ENCODE assay signal across 8 cellular contexts in the genomic region with DNA sequence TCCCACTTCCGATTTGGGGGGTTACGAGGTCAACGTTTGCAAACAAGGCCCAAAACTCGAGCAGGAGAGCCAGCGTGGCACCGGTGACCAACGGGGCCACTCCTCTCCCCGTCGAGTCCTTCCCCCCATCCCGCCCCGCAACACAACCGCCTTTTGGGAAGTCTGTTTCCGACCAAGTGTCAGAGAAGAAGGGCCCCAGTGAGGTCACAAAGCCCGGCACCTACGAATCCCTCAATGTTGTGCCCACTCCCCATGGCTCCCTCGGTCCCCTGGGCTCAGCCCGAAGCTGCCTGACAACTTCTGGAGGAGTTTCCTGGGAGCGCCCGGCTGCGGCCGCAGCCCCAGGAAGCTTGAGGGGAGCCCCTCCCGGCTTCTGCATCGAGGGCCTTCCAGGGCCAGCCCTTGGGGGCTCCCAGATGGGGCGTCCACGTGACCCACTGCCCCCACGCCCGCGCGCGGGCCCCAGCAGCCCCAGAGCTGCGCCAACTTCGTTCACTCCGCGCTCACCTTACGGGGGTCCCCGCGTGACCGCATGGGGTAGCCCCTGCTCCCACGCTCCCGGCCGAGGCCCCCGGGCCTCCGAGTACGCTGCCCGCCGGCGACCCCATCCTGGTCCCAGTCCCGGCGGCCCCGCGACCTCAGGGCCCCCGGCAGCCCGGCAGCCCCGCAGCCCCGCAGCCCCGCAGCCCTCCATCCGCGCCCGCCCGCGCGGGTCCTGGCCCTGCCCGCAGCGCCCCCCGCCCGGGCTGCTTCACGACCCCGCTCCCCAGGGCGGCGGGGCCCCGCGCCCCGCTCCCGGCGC. TPM values are rescaled to one million over a fixed set of nuclear protein-coding genes. Genes with fewer than 3 reads are reported as not detected.
A peak's percentile ranks its signal among the peaks of the same experiment; 100 is the strongest.
DNase-seq lines count a peak whose midpoint lies in the region; ATAC-seq and TF ChIP-seq lines count a peak whose summit lies in the region.

No MANE protein-coding gene starts in this region.

- peak overlapping the region; percentile 93 for H3K27ac Mint-ChIP-seq in type B pancreatic cell

- H3K4me3 ChIP-seq in GM08714 (ENCODE audit: low read length): peak overlapping the region; percentile 85
- H3K4me3 ChIP-seq in HCT116 (replicated peaks in 1 of 2; ENCODE audit: low read depth in 1 of 2, low read length in 2 of 2): peak overlapping the region; percentile 72 to 76
- H3K4me3 ChIP-seq in duodenal mucosa (ENCODE audit: low read depth in 1 of 2, low read length in 2 of 2): peak overlapping the region; percentile 74 to 82

- BruUV-seq in HCT116 (replicated peaks; lab: Mats Ljungman, UMichigan): no TSS peak

- H3K4me2 ChIP-seq in HCT116 (ENCODE audit: low read length): peak overlapping the region; percentile 79

- TF ChIP-seq RAD21 in HCT116 (IDR thresholded peaks at IDR 0.05; ENCODE audit: low read depth): no peak

- TF ChIP-seq POLR2A in HCT116 (IDR thresholded peaks at IDR 0.05; ENCODE audit: borderline replicate concordance, extremely low read depth, insufficient read depth, insufficient read length): no peak

- TF ChIP-seq CTCF in HCT116 (IDR thresholded peaks at IDR 0.05 in 2 of 3, conservative IDR thresholded peaks at IDR 0.05 in 1 of 3; ENCODE audit: borderline replicate concordance in 1 of 3, insufficient read depth in 1 of 3, low read depth in 2 of 3, low read length in 2 of 3) (no peak), type B pancreatic cell (conservative IDR thresholded peaks at IDR 0.05) (no peak)

- ATAC-seq in HCT116: peak; percentile 16
- ATAC-seq in GM21381 (IDR thresholded peaks at IDR 0.05; ENCODE audit: unreplicated experiment): no peak
- ATAC-seq in HG03108 (IDR thresholded peaks at IDR 0.05; ENCODE audit: unreplicated experiment): no peak

- H3K4me1 ChIP-seq in HCT116 (ENCODE audit: control insufficient read depth in 1 of 2, insufficient read depth in 2 of 2, low read length in 2 of 2) (peaks cover 6 to 19% of the 10 kb centered on the region in 2 experiments; a peak in 3 of 4 replicates), duodenal mucosa (ENCODE audit: control insufficient read depth in 1 of 2, insufficient read depth in 2 of 2, low read length in 2 of 2) (peaks cover 17 to 24% of the 10 kb centered on the region in 2 donors)

- intact Hi-C loops in HCT116 (cut with micrococcal nuclease): loop anchor here (1.0 kb wide), 1 partner anchor 312 kb away; no protein-coding TSS in a partner anchor

- H3K27ac ChIP-seq in HCT116 (ENCODE audit: low read depth, low read length): peak overlapping the region; percentile 92
- H3K27ac ChIP-seq in duodenal mucosa (ENCODE audit: low read depth, low read length): no peak overlapping the region

- H4K20me1 ChIP-seq in HCT116 (ENCODE audit: insufficient read depth): no peaks in the 10 kb centered on the region

- CTCF ChIA-PET in HCT116 (lab: Charles Lee): interaction anchor here (0.6 kb wide), 1 partner anchor 136 kb away, joined by 3 read pairs; no protein-coding TSS in a partner anchor

- H3K36me3 Mint-ChIP-seq in type B pancreatic cell: peaks cover 8% of the 10 kb centered on the region

- no peak overlapping the region for H2AFZ ChIP-seq in HCT116 (ENCODE audit: low read depth, low read length, poor library complexity, severe bottlenecking)

- H3K4me1 Mint-ChIP-seq in type B pancreatic cell (ENCODE audit: unreplicated experiment): peaks cover 12% of the 10 kb centered on the region

- POLR2A ChIA-PET in HCT116 (lab: Charles Lee): no interaction called here

- H3K36me3 ChIP-seq in HCT116 (ENCODE audit: control insufficient read depth in 1 of 2, insufficient read depth in 2 of 2, low read length in 2 of 2) (peaks cover 0 to under 1% of the 10 kb centered on the region in 2 experiments; a peak in 1 of 4 replicates), duodenal mucosa (ENCODE audit: control insufficient read depth in 1 of 2, insufficient read depth in 2 of 2, low read length in 2 of 2) (peaks cover 9 to 10% of the 10 kb centered on the region in 2 donors)

- H3K9me3 ChIP-seq in HCT116 (ENCODE audit: control insufficient read depth in 1 of 2, insufficient read depth in 1 of 2, low read depth in 1 of 2, low read length in 2 of 2): no peaks in the 10 kb centered on the region
- no peaks in the 10 kb centered on the region for H3K9me3 ChIP-seq in duodenal mucosa (ENCODE audit: control insufficient read depth in 1 of 2, low read length in 2 of 2)

- H3K9me2 ChIP-seq in HCT116 (ENCODE audit: insufficient read depth): no peaks in the 10 kb centered on the region

- peak overlapping the region; percentile 82 for H3K9ac ChIP-seq in HCT116 (ENCODE audit: low read length)
- H3K9ac ChIP-seq in duodenal mucosa (ENCODE audit: low read depth in 1 of 2, low read length in 2 of 2): peak overlapping the region; percentile 72 to 79

- H3K4me3 Mint-ChIP-seq in type B pancreatic cell: peak overlapping the region; percentile 95

- H3K27me3 ChIP-seq in HCT116 (ENCODE audit: insufficient read depth, low read length) (no peaks in the 10 kb centered on the region), duodenal mucosa (ENCODE audit: control insufficient read depth in 1 of 2, insufficient read depth in 2 of 2, low read length in 2 of 2) (no peaks in the 10 kb centered on the region)

- RAD21 ChIA-PET in HCT116 (lab: Charles Lee; ENCODE audit: low non-redundant PET in 1 of 2, low total read pairs in 2 of 2, uncharacterized antibody in 2 of 2, unreplicated experiment in 2 of 2): no interaction called here

- H3K79me2 ChIP-seq in HCT116 (ENCODE audit: insufficient read depth, low read length): peaks cover 49% of the 10 kb centered on the region

- DNase-seq in HCT116 (ENCODE audit: low read depth, low spot score) (no peak), RPMI7951 (ENCODE audit: low read depth) (peak; percentile 25), mesenteric fat pad (ENCODE audit: low spot score) (peak; percentile 91), type B pancreatic cell (ENCODE audit: extremely low spot score, unreplicated experiment) (no peak)

- H3K9me3 Mint-ChIP-seq in type B pancreatic cell: no peaks in the 10 kb centered on the region

- no peaks in the 10 kb centered on the region for H3K27me3 Mint-ChIP-seq in type B pancreatic cell

TF ChIP-seq in HCT116, 20 proteins besides CTCF, POLR2A, EP300 and RAD21:
- TF ChIP-seq CEBPB (IDR thresholded peaks at IDR 0.05; ENCODE audit: low read depth) (no peak), JUND (IDR thresholded peaks at IDR 0.05) (no peak), TCF7L2 (IDR thresholded peaks at IDR 0.05; ENCODE audit: borderline replicate concordance, extremely low read depth, insufficient read depth, insufficient read length) (no peak), YY1 (IDR thresholded peaks at IDR 0.05; ENCODE audit: extremely low read depth, insufficient replicate concordance, low read depth, low read length) (no peak), POLR2AphosphoS5 (IDR thresholded peaks at IDR 0.05; ENCODE audit: low read depth, low read length) (no peak)
TF ChIP-seq in HCT116: peak in this region for 0.

RNA-seq across cellular contexts. Expression of a gene that starts 1.1 kb away (rescaled TPM):
- 151 TPM for total RNA-seq in HCT116 (2021; ENCODE audit: unreplicated experiment)
- polyA plus RNA-seq in HCT116 (2012): 100 and 104 TPM in 2 replicates
- total RNA-seq in RPMI7951 (2014; rRNA removed; shearing (Covaris generic)): 290 and 349 TPM in 2 replicates
- 105 TPM for total RNA-seq in mesenteric fat pad
- 70.7 and 128 TPM in 2 replicates for total RNA-seq in type B pancreatic cell (ENCODE audit: low replicate concordance)

RNA-seq across cellular contexts. Expression of a gene that starts 37.3 kb away (rescaled TPM):
- total RNA-seq in HCT116 (2021; ENCODE audit: unreplicated experiment) (27.0 TPM), mesenteric fat pad (5.4 TPM), type B pancreatic cell (ENCODE audit: low replicate concordance) (13.9 and 17.2 TPM in 2 replicates)
- 17.0 and 22.8 TPM in 2 replicates for polyA plus RNA-seq in HCT116 (2012)
- total RNA-seq in RPMI7951 (2014; rRNA removed; shearing (Covaris generic)): 14.1 and 14.4 TPM in 2 replicates

RNA-seq across cellular contexts. Expression of a gene that starts 37.6 kb away (rescaled TPM):
- total RNA-seq in HCT116 (2021; ENCODE audit: unreplicated experiment) (44.9 TPM), mesenteric fat pad (12.8 TPM), type B pancreatic cell (ENCODE audit: low replicate concordance) (15.1 and 52.3 TPM in 2 replicates)
- 13.1 and 19.0 TPM in 2 replicates for polyA plus RNA-seq in HCT116 (2012)
- 62.4 and 66.7 TPM in 2 replicates for total RNA-seq in RPMI7951 (2014; rRNA removed; shearing (Covaris generic))

Comparison
In these comparisons a context has a peak if more than half of its experiments do, and no peak if none do; other contexts are left out.
1. DNase-seq: peak in RPMI7951 (single experiment) and mesenteric fat pad (single experiment); none in HCT116 (single experiment) and type B pancreatic cell (single experiment).
2. Peak in every context shown above with its lines, with median percentiles within 50 percentile points of each other: H3K4me3 ChIP-seq.